In genomic region chr2:238239872-238240760, GRCh38 we compare ENCODE assay signal across 8 cellular contexts. TPM values are rescaled to one million over a fixed set of nuclear protein-coding genes. Genes with fewer than 3 reads are reported as not detected.
DNase-seq lines count a peak whose midpoint lies in the region; ATAC-seq and TF ChIP-seq lines count a peak whose summit lies in the region.

Gene HES6 (minus strand): TSS chr2:238240038. CDS start chr2:238239905, 133 bp downstream.

- POLR2A ChIA-PET in T-cell (lab: Charles Lee), result no interaction called here

- TF ChIP-seq CTCF in GM13976 (IDR thresholded peaks at IDR 0.05; ENCODE audit: borderline replicate concordance, control extremely low read depth, extremely low read depth, insufficient read depth, missing control alignments), result no peak
- peak in 1 of 4 experiments; percentile 47 for TF ChIP-seq CTCF in uterus (IDR thresholded peaks at IDR 0.05)

- intact Hi-C loops in uterus (cut with DNase I; ENCODE audit: low total_unique reads), result no loop called here

- peak within 1 kb of the TSS in 1 of 2 donors; percentile 55 for H3K27ac Mint-ChIP-seq in T-cell

- peaks cover 2% of the 10 kb centered on the region for H3K36me3 Mint-ChIP-seq in T-cell

- no peaks in the 10 kb centered on the region for H3K9me3 ChIP-seq in uterus

- peaks cover 3 to 8% (median 5%) of the 10 kb centered on the region in 3 donors for H3K4me1 Mint-ChIP-seq in T-cell

- ATAC-seq in HG02798 (IDR thresholded peaks at IDR 0.05; ENCODE audit: poor library complexity, unreplicated experiment), result peak; percentile 88
- peak; percentile 83 to 86 (median 84) for ATAC-seq in T-cell (replicated peaks in 1 of 4)

- in situ Hi-C loops in GM13976 (cut with MboI; ENCODE audit: low sequenced_read_pairs, unreplicated experiment), result no loop called here

- H3K4me1 ChIP-seq in uterus, result peaks cover 11 to 29% of the 10 kb centered on the region in 2 donors

- peak; percentile 94 for DNase-seq in GM13976 (ENCODE audit: low spot score)
- DNase-seq in NCI-H1436 treated with DMSO at 0.1 percent for 48 hours (lab: John Stamatoyannopoulos, UW), result peak; percentile 53
- peak; percentile 31 to 80 (median 64) for DNase-seq in T-cell
- DNase-seq in amygdala (lab: John Stamatoyannopoulos, UW), result peak in 51 of 56 donors; percentile 23 to 90 (median 71)
- peak; percentile 99 for DNase-seq in hepatic stellate cell (ENCODE audit: low spot score)
- DNase-seq in renal cortical epithelial cell (ENCODE audit: low read depth), result peak; percentile 54
- peak; percentile 86 for DNase-seq in uterus

- no peaks in the 10 kb centered on the region for H3K9me3 Mint-ChIP-seq in T-cell

- H3K36me3 ChIP-seq in uterus, result no peaks in the 10 kb centered on the region

- peak within 1 kb of the TSS; percentile 37 to 69 for H3K4me3 ChIP-seq in uterus

- CTCF ChIA-PET in T-cell (lab: Charles Lee), result no interaction called here

- peak within 1 kb of the TSS in 1 of 2 donors; percentile 44 for H3K27ac ChIP-seq in uterus

- no peaks in the 10 kb centered on the region for H3K27me3 ChIP-seq in uterus

- peak; percentile 87 to 94 for TF ChIP-seq POLR2A in uterus (IDR thresholded peaks at IDR 0.05)

- H3K27me3 Mint-ChIP-seq in T-cell, result peaks cover 10 to 17% of the 10 kb centered on the region in 2 donors

- H3K4me3 Mint-ChIP-seq in T-cell, result peak within 1 kb of the TSS; percentile 83 to 92 (median 87)

RNA-seq across cellular contexts. Expression of gene HES6, which starts in this region (rescaled TPM):
- 1 to 10 TPM; 1.7 to 3.6 (median 2.7) TPM for total RNA-seq in T-cell
- 2.4 and 15.6 TPM in 2 replicates for total RNA-seq in renal cortical epithelial cell
- total RNA-seq in uterus, result 10 to 100 TPM in 2 of 4 donors, 1 to 10 TPM in 1, not detected in 1; 9.5 to 33.3 (median 10.2) TPM
